ENCODE assay signal across 32 cellular contexts in genomic region chr12:128336506-128336905, GRCh38.
"Had no signal": no experiment of that assay in that cellular context is flagged by ENCODE, and none has a peak within 500 bp of the region (broad histone marks: within the 10 kb centered on the region; RNA-seq: fewer than 3 reads in every experiment).

No MANE protein-coding gene starts in this region.

- H3K27me3 ChIP-seq: breast epithelium, gastrocnemius medialis, uterus had no signal

- DNase-seq: activated CD4-positive, alpha-beta memory T cell treated with anti-CD3 and anti-CD28 coated beads for 36 hours; activated CD4-positive, alpha-beta T cell treated with anti-CD3 and anti-CD28 coated beads, Interleukin-2, amount 10 ng/mL, durations not matched to agents 24 days and 14 days; activated CD8-positive, alpha-beta memory T cell treated with anti-CD3 and anti-CD28 coated beads, Interleukin-2, amount 50 U/mL, for 4 hours; activated effector memory CD4-positive, alpha-beta T cell treated with anti-CD3 and anti-CD28 coated beads, Interleukin-2, amount 50 U/mL, for 16 hours; activated naive CD4-positive, alpha-beta T cell treated with anti-CD3 and anti-CD28 coated beads, Interleukin-2, amount 50 U/mL, for 16 hours; activated T-cell treated with anti-CD3 and anti-CD28 coated beads, Interleukin-2, amount 50 U/mL, for 1 hour; amniotic stem cell; central memory CD4-positive, alpha-beta T cell; dermis blood vessel endothelial cell; effector CD8-positive, alpha-beta T cell; erythroblast; gastrocnemius medialis; glutamatergic neuron; kidney; left colon; mammary epithelial cell; naive thymus-derived CD8-positive, alpha-beta T cell; stimulated activated CD4-positive, alpha-beta T cell treated with anti-CD3 and anti-CD28 coated beads, Interleukin-12 subunit alpha, Interleukin-12 subunit beta, amount 100 ng/mL, for 4 hours; stimulated activated CD4-positive, alpha-beta T cell treated with anti-CD3 and anti-CD28 coated beads, Interleukin-4, amount 100 ng/mL, for 1 hour; stimulated activated naive CD8-positive, alpha-beta T cell treated with anti-CD3 and anti-CD28 coated beads, Interleukin-15, Interleukin-2, amounts not matched to agents 100 U/mL and 50 U/mL, for 24 hours; T-helper 9 cell; trophoblast cell; uterus had no signal

- H3K4me1 ChIP-seq: breast epithelium, gastrocnemius medialis, uterus had no signal

- H3K4me1 Mint-ChIP-seq: activated CD4-positive, alpha-beta T cell treated with anti-CD3 and anti-CD28 coated beads, Interleukin-2, amount 10 ng/mL, durations not matched to agents 24 days and 14 days; naive thymus-derived CD8-positive, alpha-beta T cell had no signal

- H3K9me3 ChIP-seq: gastrocnemius medialis, neutrophil, thoracic aorta, uterus had no signal

- H3K36me3 ChIP-seq: breast epithelium, gastrocnemius medialis, neutrophil, thoracic aorta, uterus had no signal

- H3K27me3 Mint-ChIP-seq: activated CD4-positive, alpha-beta memory T cell treated with anti-CD3 and anti-CD28 coated beads for 36 hours; activated CD4-positive, alpha-beta T cell treated with anti-CD3 and anti-CD28 coated beads, Interleukin-2, amount 10 ng/mL, durations not matched to agents 24 days and 14 days had no signal

- H3K4me3 ChIP-seq: gastrocnemius medialis, skin epidermis, thoracic aorta, uterus had no signal

- ATAC-seq: activated CD4-positive, CD25-positive, alpha-beta regulatory T cell treated with anti-CD3 and anti-CD28 coated beads, Interleukin-2, amount 50 U/mL, for 24 hours; gastrocnemius medialis; left colon; naive thymus-derived CD8-positive, alpha-beta T cell; sciatic nerve; stimulated activated naive CD8-positive, alpha-beta T cell treated with anti-CD3 and anti-CD28 coated beads, Interleukin-15, Interleukin-2, amounts not matched to agents 100 U/mL and 50 U/mL, for 24 hours had no signal

- H3K27ac Mint-ChIP-seq: activated CD4-positive, alpha-beta memory T cell treated with anti-CD3 and anti-CD28 coated beads for 36 hours; activated CD4-positive, alpha-beta T cell treated with anti-CD3 and anti-CD28 coated beads, Interleukin-2, amount 10 ng/mL, durations not matched to agents 24 days and 14 days; activated T-helper 1 cell treated with anti-CD3 and anti-CD28 coated beads, Interleukin-12 subunit alpha, Interleukin-12 subunit beta, Interleukin-2, Interleukin-4 antibody, amounts not matched to agents 30 ng/mL and 10 ng/mL and 1 ng/mL, durations not matched to agents 14 hours and 24 hours and 36 hours; naive thymus-derived CD8-positive, alpha-beta T cell; T-helper 1 cell treated with Interleukin-12 subunit alpha and Interleukin-12 subunit beta and Interleukin-4 antibody, amounts not matched to agents 30 μg/mL and 1 μg/mL, for 36 hours had no signal

- H3K4me3 Mint-ChIP-seq: activated CD4-positive, alpha-beta memory T cell treated with anti-CD3 and anti-CD28 coated beads for 36 hours; activated CD4-positive, alpha-beta T cell treated with anti-CD3 and anti-CD28 coated beads, Interleukin-2, amount 10 ng/mL, durations not matched to agents 24 days and 14 days; activated T-helper 1 cell treated with anti-CD3 and anti-CD28 coated beads, Interleukin-12 subunit alpha, Interleukin-12 subunit beta, Interleukin-2, Interleukin-4 antibody, amounts not matched to agents 30 ng/mL and 10 ng/mL and 1 ng/mL, durations not matched to agents 14 hours and 24 hours and 36 hours; naive thymus-derived CD8-positive, alpha-beta T cell; T-helper 1 cell treated with Interleukin-12 subunit alpha and Interleukin-12 subunit beta and Interleukin-4 antibody, amounts not matched to agents 30 μg/mL and 1 μg/mL, for 36 hours had no signal

- H3K27ac ChIP-seq: breast epithelium, gastrocnemius medialis, neutrophil, skin epidermis, thoracic aorta, VCaP had no signal

- H3K36me3 Mint-ChIP-seq: activated CD4-positive, alpha-beta memory T cell treated with anti-CD3 and anti-CD28 coated beads for 36 hours had no signal
